ENCODE assay signal across 16 cellular contexts in the genomic region with DNA sequence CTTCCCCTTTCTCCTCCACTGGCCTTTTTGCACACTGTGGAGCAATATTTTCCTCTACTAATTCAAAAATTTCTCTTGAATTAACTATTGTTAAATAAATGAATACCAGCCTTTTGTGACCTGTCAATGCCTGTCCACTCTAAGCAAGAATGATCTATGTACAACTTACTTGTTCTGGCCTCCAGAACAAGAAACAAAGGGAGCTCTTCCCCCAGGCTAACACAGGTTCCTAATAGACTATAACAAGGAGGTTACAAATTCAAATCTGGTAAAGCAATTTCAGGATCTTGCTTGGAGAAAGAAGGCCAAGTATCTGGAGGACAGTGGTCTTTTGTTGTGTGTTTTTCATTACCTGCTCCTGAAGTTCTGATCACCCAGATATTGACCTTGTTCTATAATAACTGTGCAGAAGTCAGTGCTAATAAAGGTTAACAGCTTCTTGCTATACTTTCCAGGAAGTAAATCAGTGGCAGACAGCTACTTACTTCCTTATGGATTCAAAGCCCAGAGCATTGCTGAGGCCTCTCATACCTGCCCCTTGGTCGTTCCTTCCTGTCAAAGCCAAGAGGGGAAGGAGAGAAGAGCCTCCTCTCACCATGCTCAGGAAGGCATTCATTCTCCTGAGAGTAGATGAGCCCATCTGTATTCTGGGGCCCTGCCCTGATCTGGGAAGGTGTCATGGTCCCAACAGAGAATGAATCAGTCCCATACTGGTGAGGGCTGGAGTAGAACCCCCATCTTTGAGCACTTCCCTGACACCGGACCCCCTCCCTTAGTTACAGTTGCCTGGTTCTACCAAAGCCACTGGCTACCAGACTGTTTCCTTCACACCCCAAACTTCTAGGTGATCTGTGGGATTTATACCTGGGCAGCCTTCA.
"Had no signal": no experiment of that assay in that cellular context is flagged by ENCODE, and none has a peak within 500 bp of the region (broad histone marks: within the 10 kb centered on the region; RNA-seq: fewer than 3 reads in every experiment).

No MANE protein-coding gene starts in this region.

- DNase-seq: activated CD4-positive, alpha-beta T cell treated with anti-CD3 and anti-CD28 coated beads, Interleukin-2, amount 50 U/mL, for 4 hours; activated naive CD4-positive, alpha-beta T cell; activated T-cell treated with anti-CD3 and anti-CD28 coated beads for 4 hours; cerebellar nuclear complex; effector memory CD8-positive, alpha-beta T cell; stimulated activated CD4-positive, alpha-beta T cell treated with anti-CD3 and anti-CD28 coated beads, Interleukin-12 subunit alpha, Interleukin-12 subunit beta, amount 100 ng/mL, for 4 hours; stimulated activated CD4-positive, alpha-beta T cell treated with anti-CD3 and anti-CD28 coated beads, Interleukin-1b, Interleukin-23, amount 100 ng/mL, for 48 hours; stimulated activated CD8-positive, alpha-beta memory T cell treated with anti-CD3 and anti-CD28 coated beads, Interleukin-4, amount 100 ng/mL, for 48 hours; stimulated activated naive CD4-positive, alpha-beta T cell treated with Interleukin-2 at 50 U/mL for 16 hours; SW 1271; WERI-Rb-1 had no signal

- H3K4me1 ChIP-seq: breast epithelium, tibial nerve had no signal

- H3K4me2 ChIP-seq: hepatocyte had no signal

- H3K27ac ChIP-seq: breast epithelium, hepatocyte, tibial nerve, WERI-Rb-1 had no signal

- H3K27ac Mint-ChIP-seq: dendritic cell treated with granulocyte-macrophage colony-stimulating factor and Interleukin-4, amounts not matched to agents 40 ng/mL and 50 ng/mL, for 4 days had no signal

- H3K36me3 ChIP-seq: breast epithelium, WERI-Rb-1 had no signal

- H3K9me3 Mint-ChIP-seq: dendritic cell treated with granulocyte-macrophage colony-stimulating factor and Interleukin-4, amounts not matched to agents 40 ng/mL and 50 ng/mL, for 4 days; effector memory CD8-positive, alpha-beta T cell had no signal

- H3K79me2 ChIP-seq: hepatocyte had no signal

- H3K27me3 Mint-ChIP-seq: dendritic cell treated with granulocyte-macrophage colony-stimulating factor and Interleukin-4, amounts not matched to agents 40 ng/mL and 50 ng/mL, for 4 days; effector memory CD8-positive, alpha-beta T cell had no signal

- H3K4me3 ChIP-seq: breast epithelium, hepatocyte, tibial nerve had no signal

- H2AFZ ChIP-seq: hepatocyte had no signal

- H3K4me3 Mint-ChIP-seq: dendritic cell treated with granulocyte-macrophage colony-stimulating factor and Interleukin-4, amounts not matched to agents 40 ng/mL and 50 ng/mL, for 4 days; effector memory CD8-positive, alpha-beta T cell had no signal

- ATAC-seq: effector memory CD8-positive, alpha-beta T cell had no signal

- FAIRE-seq: astrocyte had no signal

- H3K9me3 ChIP-seq: breast epithelium, tibial nerve had no signal

- H3K27me3 ChIP-seq: breast epithelium, hepatocyte, tibial nerve had no signal
